17 cellular contexts compared by ENCODE assay signal in the genomic region with DNA sequence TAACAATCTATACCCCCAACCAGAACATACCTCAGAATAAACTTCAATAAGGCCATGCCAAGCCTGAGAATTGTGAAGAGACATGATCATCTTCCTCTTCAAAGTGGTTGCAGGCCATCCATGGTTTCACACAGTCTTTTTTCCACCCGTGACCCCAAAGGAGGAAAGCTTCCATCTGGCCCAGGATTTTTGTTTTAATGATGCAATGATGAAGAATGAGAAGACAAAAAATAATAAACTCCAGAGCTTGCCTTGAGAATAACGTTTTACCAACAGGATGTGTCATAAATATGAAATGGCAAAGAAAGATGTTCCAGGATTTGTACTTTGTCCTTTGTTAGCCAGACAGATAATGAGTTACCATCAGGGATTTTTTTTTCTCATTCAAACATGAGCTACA.
DNase-seq lines count a peak whose midpoint lies in the region; ATAC-seq lines count a peak whose summit lies in the region.
"Had no signal": no experiment of that assay in that cellular context is flagged by ENCODE, and none has a peak within 500 bp of the region (broad histone marks: within the 10 kb centered on the region; RNA-seq: fewer than 3 reads in every experiment).

No MANE protein-coding gene starts in this region.

- H3K9ac ChIP-seq in adipocyte (ENCODE audit: low read length): no peak overlapping the region

- H3K36me3 ChIP-seq in adipocyte (ENCODE audit: control insufficient read depth, insufficient read depth, low read length, severe bottlenecking): no peaks in the 10 kb centered on the region

- peak; percentile 43 for DNase-seq in AG08395 (ENCODE audit: low spot score)
- DNase-seq in EL: peak; percentile 35
- peak; percentile 61 for DNase-seq in adipocyte (ENCODE audit: low read depth)
- DNase-seq in hepatic stellate cell (ENCODE audit: low spot score): peak; percentile 41
- DNase-seq in NCI-H774 (lab: John Stamatoyannopoulos, UW): no peak
- DNase-seq in putamen (ENCODE audit: low spot score): no peak
- DNase-seq in NCI-H82 (lab: John Stamatoyannopoulos, UW): no peak
- DNase-seq: AML-193, DMS79, H9, Karpas-422, NCI-H1092, NCI-H146, NCI-H2081, NCI-H748 treated with DMSO at 0.1 percent for 48 hours, SHP77 had no signal

- peaks cover 16% of the 10 kb centered on the region for H3K4me1 ChIP-seq in adipocyte (ENCODE audit: control insufficient read depth, insufficient read depth, low read length)

- H3K9me3 ChIP-seq in adipocyte (ENCODE audit: control insufficient read depth, low read length): no peaks in the 10 kb centered on the region

- H3K27me3 ChIP-seq in adipocyte (replicated peaks; ENCODE audit: control insufficient read depth, insufficient read depth, low read length): no peaks in the 10 kb centered on the region

- ATAC-seq in GM18873 (IDR thresholded peaks at IDR 0.05; ENCODE audit: low FRiP score, unreplicated experiment): no peak

- H3K4me3 ChIP-seq in adipocyte (ENCODE audit: low read length): no peak overlapping the region

Comparison
In these comparisons a context has a peak if more than half of its experiments do, and no peak if none do; other contexts are left out.
1. DNase-seq: peak in AG08395 (single experiment), EL (single experiment), adipocyte (single experiment) and hepatic stellate cell (single experiment); none in NCI-H774 (single experiment), putamen (single experiment) and NCI-H82 (single experiment).